ENCODE assay signal across 18 cellular contexts in genomic region chr9:18587988-18588387, GRCh38.
"Had no signal": no experiment of that assay in that cellular context is flagged by ENCODE, and none has a peak within 500 bp of the region (broad histone marks: within the 10 kb centered on the region; RNA-seq: fewer than 3 reads in every experiment).

No MANE protein-coding gene starts in this region.

- H3K36me3 ChIP-seq: cardiac muscle cell, lower lobe of right lung, ovary had no signal

- H3K27me3 ChIP-seq: cardiac muscle cell, ovary had no signal

- H3K4me1 Mint-ChIP-seq: activated naive CD8-positive, alpha-beta T cell treated with anti-CD3 and anti-CD28 coated beads, Interleukin-2, amount 50 U/mL, for 24 hours; activated T-helper 17 cell treated with anti-CD3 and anti-CD28 coated beads, Interleukin-2, amount 50 U/mL, for 72 hours; immature natural killer cell; mesothelial cell of epicardium; neural crest cell had no signal

- H3K27ac Mint-ChIP-seq: activated naive CD4-positive, alpha-beta T cell treated with anti-CD3 and anti-CD28 coated beads for 36 hours; activated naive CD8-positive, alpha-beta T cell treated with anti-CD3 and anti-CD28 coated beads, Interleukin-2, amount 50 U/mL, for 24 hours; activated T-helper 17 cell treated with anti-CD3 and anti-CD28 coated beads, Interleukin-2, amount 50 U/mL, for 72 hours; immature natural killer cell; mesothelial cell of epicardium had no signal

- H3K27me3 Mint-ChIP-seq: activated naive CD8-positive, alpha-beta T cell treated with anti-CD3 and anti-CD28 coated beads, Interleukin-2, amount 50 U/mL, for 24 hours; activated T-helper 17 cell treated with anti-CD3 and anti-CD28 coated beads, Interleukin-2, amount 50 U/mL, for 72 hours had no signal

- H3K36me3 Mint-ChIP-seq: immature natural killer cell had no signal

- DNase-seq: activated CD4-positive, alpha-beta T cell treated with anti-CD3 and anti-CD28 coated beads for 1 hour; activated CD4-positive, alpha-beta T cell treated with anti-CD3 and anti-CD28 coated beads, Interleukin-2, amount 50 U/mL, for 4 hours; activated naive CD4-positive, alpha-beta T cell treated with anti-CD3 and anti-CD28 coated beads for 36 hours; activated naive CD8-positive, alpha-beta T cell treated with anti-CD3 and anti-CD28 coated beads, Interleukin-2, amount 50 U/mL, for 24 hours; aorta; head of caudate nucleus; immature natural killer cell; lower lobe of right lung; ovary; stimulated activated CD4-positive, alpha-beta T cell treated with anti-CD3 and anti-CD28 coated beads, Interleukin-12 subunit alpha, Interleukin-12 subunit beta, amount 100 ng/mL, for 4 hours; stimulated activated CD4-positive, alpha-beta T cell treated with anti-CD3 and anti-CD28 coated beads, Interleukin-2, amount 100 ng/mL, for 24 hours had no signal

- H3K4me3 Mint-ChIP-seq: activated naive CD4-positive, alpha-beta T cell treated with anti-CD3 and anti-CD28 coated beads for 36 hours; activated naive CD8-positive, alpha-beta T cell treated with anti-CD3 and anti-CD28 coated beads, Interleukin-2, amount 50 U/mL, for 24 hours; activated T-helper 17 cell treated with anti-CD3 and anti-CD28 coated beads, Interleukin-2, amount 50 U/mL, for 72 hours; immature natural killer cell; mesothelial cell of epicardium; neural crest cell had no signal

- H3K4me3 ChIP-seq: cardiac muscle cell, lower lobe of right lung, ovary had no signal

- FAIRE-seq: frontal cortex had no signal

- H3K4me1 ChIP-seq: lower lobe of right lung had no signal

- H3K9me3 Mint-ChIP-seq: activated T-helper 17 cell treated with anti-CD3 and anti-CD28 coated beads, Interleukin-2, amount 50 U/mL, for 72 hours had no signal

- ATAC-seq: activated naive CD8-positive, alpha-beta T cell treated with anti-CD3 and anti-CD28 coated beads, Interleukin-2, amount 50 U/mL, for 24 hours; activated T-helper 17 cell treated with anti-CD3 and anti-CD28 coated beads, Interleukin-2, amount 50 U/mL, for 72 hours; lower lobe of right lung; sciatic nerve had no signal

- H3K9me3 ChIP-seq: ovary had no signal

- H3K27ac ChIP-seq: cardiac muscle cell, lower lobe of right lung, ovary, VCaP had no signal
